In genomic region chr12:11877102-11877826, GRCh38 we compare ENCODE assay signal across 1 cellular context.
TF ChIP-seq lines count a peak whose summit lies in the region.

No MANE protein-coding gene starts in this region.

TF ChIP-seq in HepG2, 621 proteins besides CTCF, POLR2A, EP300 and RAD21 (continued from another document):
- TF ChIP-seq ZNF503 (CRISPR knock-in tag; IDR thresholded peaks at IDR 0.05) (no peak), ZNF672 (CRISPR knock-in tag; IDR thresholded peaks at IDR 0.05) (no peak), ZNF180 (CRISPR knock-in tag; IDR thresholded peaks at IDR 0.05; ENCODE audit: borderline replicate concordance, low read depth) (no peak), SPEN (CRISPR knock-in tag; IDR thresholded peaks at IDR 0.05; ENCODE audit: low read depth) (no peak), ZNF207 (IDR thresholded peaks at IDR 0.05; ENCODE audit: borderline replicate concordance) (no peak), STAG1 (CRISPR knock-in tag; IDR thresholded peaks at IDR 0.05) (no peak), ZBTB8A (CRISPR knock-in tag; IDR thresholded peaks at IDR 0.05; ENCODE audit: borderline replicate concordance, low read depth) (no peak), PRPF4 (IDR thresholded peaks at IDR 0.05; ENCODE audit: low read depth, low read length, poor library complexity, severe bottlenecking) (no peak)
TF ChIP-seq in HepG2: peak in this region for 0.
